Comparison of ENCODE assay signal across 15 cellular contexts in genomic region chr3:124075758-124076157, GRCh38.
"Had no signal": no experiment of that assay in that cellular context is flagged by ENCODE, and none has a peak within 500 bp of the region (broad histone marks: within the 10 kb centered on the region; RNA-seq: fewer than 3 reads in every experiment).

No MANE protein-coding gene starts in this region.

- H3K4me3 ChIP-seq: cardiac muscle cell, gastroesophageal sphincter, lung, neural progenitor cell had no signal

- H3K36me3 ChIP-seq: cardiac muscle cell, gastroesophageal sphincter, neural progenitor cell had no signal

- H3K27ac ChIP-seq: cardiac muscle cell, gastroesophageal sphincter, neural progenitor cell, parathyroid adenoma had no signal

- DNase-seq: activated CD4-positive, alpha-beta T cell treated with anti-CD3 and anti-CD28 coated beads, Interleukin-2, amount 50 U/mL, for 1 hour; activated naive CD4-positive, alpha-beta T cell treated with anti-CD3 and anti-CD28 coated beads, Interleukin-2, amount 50 U/mL, for 16 hours; activated T-cell treated with anti-CD3 and anti-CD28 coated beads for 4 hours; amygdala; cortex of kidney; effector memory CD4-positive, alpha-beta T cell; midbrain; retina; small intestine; trophoblast cell had no signal

- H3K27me3 ChIP-seq: gastroesophageal sphincter, neural progenitor cell had no signal

- H3K9me3 ChIP-seq: gastroesophageal sphincter had no signal

- ATAC-seq: gastroesophageal sphincter had no signal
